8 cellular contexts compared by ENCODE assay signal in the genomic region with DNA sequence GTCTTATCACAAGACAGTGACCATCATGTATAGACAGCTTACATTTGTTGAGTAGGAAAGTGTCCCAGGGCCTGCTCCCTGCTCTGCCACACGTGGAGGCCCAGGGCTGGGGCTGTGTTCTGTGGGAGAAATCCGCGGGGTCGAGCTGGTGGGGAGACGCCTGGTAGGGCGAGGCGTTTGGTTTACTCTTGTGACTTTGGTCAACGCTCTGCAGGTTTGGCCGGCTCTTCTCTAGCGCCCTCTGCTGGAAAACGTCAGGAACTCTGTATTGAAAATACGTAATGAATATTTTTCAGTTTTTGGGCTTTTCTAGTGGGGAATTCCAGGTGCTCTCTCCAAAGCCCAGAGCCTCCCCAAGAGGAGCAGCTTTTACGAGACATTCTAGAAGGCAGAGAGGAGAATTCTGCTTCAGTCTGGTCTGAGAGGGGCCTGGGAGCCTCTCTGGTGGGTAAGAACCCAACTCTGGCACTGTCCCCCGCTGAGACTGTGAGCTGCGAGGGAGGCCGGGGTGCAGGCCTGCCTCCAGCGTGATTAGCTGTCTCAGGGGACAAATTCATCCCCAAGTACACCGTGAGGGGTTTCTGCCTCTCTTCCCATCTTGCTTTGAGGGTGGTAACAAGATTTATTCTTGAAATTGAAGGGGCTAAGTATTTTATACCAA.
DNase-seq lines count a peak whose midpoint lies in the region; ATAC-seq and TF ChIP-seq lines count a peak whose summit lies in the region.

No MANE protein-coding gene starts in this region.

- no peaks in the 10 kb centered on the region for H3K36me3 ChIP-seq in lung (ENCODE audit: control insufficient read depth in 2 of 2, insufficient read depth in 2 of 2, low read length in 2 of 2)

- H3K27ac ChIP-seq in coronary artery, result no peak overlapping the region
- no peak overlapping the region for H3K27ac ChIP-seq in lung (ENCODE audit: low read depth in 1 of 2, low read length in 1 of 2)

- WGBS in lung, 2 donors, result 17 to 19% methylated on average over 18 of the region's 18 CpGs

- DNase-seq in DMS53 treated with DMSO at 0.1 percent for 48 hours (lab: John Stamatoyannopoulos, UW; ENCODE audit: unreplicated experiment) (peak; percentile 21), HFFc6 (no peak), NCI-H2196 (lab: John Stamatoyannopoulos, UW; ENCODE audit: unreplicated experiment) (peak; percentile 72), coronary artery (ENCODE audit: low spot score) (no peak), lung (ENCODE audit: low spot score) (peak; percentile 79)
- DNase-seq in activated CD4-positive, CD25-positive, alpha-beta regulatory T cell treated with anti-CD3 and anti-CD28 coated beads, Interleukin-2, amount 50 U/mL, for 16 hours (ENCODE audit: low read depth, low spot score), result peak; percentile 8
- peak; percentile 2 to 15 for DNase-seq in stimulated activated CD8-positive, alpha-beta memory T cell treated with anti-CD3 and anti-CD28 coated beads, Interleukin-15, amount 100 ng/mL, for 48 hours (ENCODE audit: low read depth in 2 of 2)

- no peaks in the 10 kb centered on the region for H3K36me3 Mint-ChIP-seq in HFFc6 (ENCODE audit: low read depth)

- peaks cover 8% of the 10 kb centered on the region; the same call in 1 of the 2 replicates for H3K9me3 Mint-ChIP-seq in HFFc6

- ATAC-seq in lung (ENCODE audit: insufficient read depth, low FRiP score) (peak; percentile 71), HG03196 (IDR thresholded peaks at IDR 0.05; ENCODE audit: unreplicated experiment) (no peak)

- no peaks in the 10 kb centered on the region for H3K27me3 ChIP-seq in lung (ENCODE audit: control insufficient read depth, insufficient read depth)

- peaks cover 8% of the 10 kb centered on the region; the same call in 1 of the 2 replicates for H3K4me1 Mint-ChIP-seq in HFFc6 (ENCODE audit: low read depth)

- H3K4me3 ChIP-seq in coronary artery (no peak overlapping the region), lung (no peak overlapping the region)

- H3K9me3 ChIP-seq in lung (ENCODE audit: control insufficient read depth in 2 of 2, insufficient read depth in 1 of 2, low read length in 1 of 2), result peaks cover 0 to 5% of the 10 kb centered on the region in 2 donors

- TF ChIP-seq CTCF in HFFc6 (IDR thresholded peaks at IDR 0.05) (peak; percentile 80), coronary artery (IDR thresholded peaks at IDR 0.05) (peak; percentile 38), lung (IDR thresholded peaks at IDR 0.05; ENCODE audit: control extremely low read depth, extremely low read depth) (peak; percentile 67)

- H3K27ac Mint-ChIP-seq in HFFc6, result no peak overlapping the region

- H3K27me3 Mint-ChIP-seq in HFFc6 (ENCODE audit: insufficient read depth), result peaks cover 2% of the 10 kb centered on the region; the same call in 1 of the 2 replicates

- no peak overlapping the region for H3K4me3 Mint-ChIP-seq in HFFc6

- H3K4me1 ChIP-seq in lung (ENCODE audit: control insufficient read depth in 2 of 2, insufficient read depth in 2 of 2, low read length in 2 of 2), result peaks cover 0 to 11% of the 10 kb centered on the region in 2 donors

Comparison
In these comparisons a context has a peak if more than half of its experiments do, and no peak if none do; other contexts are left out.
1. DNase-seq: peak in DMS53 treated with DMSO at 0.1 percent for 48 hours (single experiment), NCI-H2196 (single experiment), activated CD4-positive, CD25-positive, alpha-beta regulatory T cell treated with anti-CD3 and anti-CD28 coated beads, Interleukin-2, amount 50 U/mL, for 16 hours (single experiment), lung (single experiment) and stimulated activated CD8-positive, alpha-beta memory T cell treated with anti-CD3 and anti-CD28 coated beads, Interleukin-15, amount 100 ng/mL, for 48 hours (2 of 2); none in HFFc6 (single experiment) and coronary artery (single experiment).
2. Peak in every context shown above with its lines, with median percentiles within 50 percentile points of each other: CTCF ChIP-seq.